Comparison of ENCODE assay signal across 14 cellular contexts in the genomic region with DNA sequence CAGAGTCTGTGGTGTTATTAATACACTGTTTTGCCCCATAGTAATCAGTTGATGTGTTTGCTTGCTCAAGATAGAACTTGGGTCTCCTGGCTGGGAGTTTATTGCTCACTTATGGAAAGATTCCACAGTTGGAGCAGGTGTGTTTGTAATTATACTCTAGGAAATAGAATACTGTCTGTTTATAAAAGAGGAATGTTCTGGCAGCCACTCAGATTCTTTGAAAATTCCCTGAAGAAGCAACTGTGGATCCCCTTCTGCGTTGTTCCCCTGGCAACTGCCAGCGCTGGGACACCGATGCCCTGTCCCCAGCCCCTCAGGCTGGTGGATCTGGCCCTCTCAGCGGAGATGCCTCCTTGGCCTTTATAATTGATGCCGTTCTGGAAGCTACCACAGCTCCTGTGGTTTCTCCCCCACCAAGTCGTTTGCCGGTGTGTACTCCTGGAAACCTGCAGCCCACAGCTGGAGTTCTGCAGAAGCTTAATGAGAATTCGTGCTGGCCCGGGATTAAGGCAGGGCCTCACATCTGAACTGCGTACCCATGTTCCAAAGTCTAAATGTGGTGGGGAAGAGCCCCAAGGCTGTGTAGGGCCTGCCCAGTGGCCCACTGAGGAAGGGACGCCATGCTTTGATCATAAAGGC.
A peak's percentile ranks its signal among the peaks of the same experiment; 100 is the strongest.
DNase-seq lines count a peak whose midpoint lies in the region; ATAC-seq and TF ChIP-seq lines count a peak whose summit lies in the region.
"Had no signal": no experiment of that assay in that cellular context is flagged by ENCODE, and none has a peak within 500 bp of the region (broad histone marks: within the 10 kb centered on the region; RNA-seq: fewer than 3 reads in every experiment).

No MANE protein-coding gene starts in this region.

- H3K4me3 Mint-ChIP-seq in activated T-helper 17 cell treated with anti-CD3 and anti-CD28 coated beads, Interleukin-2, amount 50 U/mL, for 72 hours: no peak overlapping the region
- no peak overlapping the region for H3K4me3 Mint-ChIP-seq in stimulated activated effector memory CD8-positive, alpha-beta T cell treated with anti-CD3 and anti-CD28 coated beads, Interleukin-12 subunit alpha, Interleukin-12 subunit beta, amount 100 ng/mL, for 72 hours
- no peak overlapping the region for H3K4me3 Mint-ChIP-seq in H9
- H3K4me3 Mint-ChIP-seq: activated T-cell treated with anti-CD3 and anti-CD28 coated beads, Interleukin-2, amount 50 U/mL, for 24 hours had no signal

- peak; percentile 15 for DNase-seq in NCI-H2196 (lab: John Stamatoyannopoulos, UW; ENCODE audit: unreplicated experiment)
- no peak for DNase-seq in NCI-H2196 treated with DMSO at 0.1 percent for 48 hours (lab: John Stamatoyannopoulos, UW; ENCODE audit: unreplicated experiment)
- no peak for DNase-seq in left colon
- DNase-seq in stimulated activated effector memory CD8-positive, alpha-beta T cell treated with anti-CD3 and anti-CD28 coated beads, Interleukin-12 subunit alpha, Interleukin-12 subunit beta, amount 100 ng/mL, for 72 hours (ENCODE audit: low spot score in 2 of 2): no peak
- DNase-seq in H9: no peak
- DNase-seq in activated CD4-positive, CD25-positive, alpha-beta regulatory T cell treated with anti-CD3 and anti-CD28 coated beads, Interleukin-2, amount 50 U/mL, for 72 hours: no peak
- DNase-seq: activated CD4-positive, CD25-positive, alpha-beta regulatory T cell; activated T-cell treated with anti-CD3 and anti-CD28 coated beads, Interleukin-2, amount 50 U/mL, for 24 hours; SIG-M5; stimulated activated CD4-positive, alpha-beta T cell treated with anti-CD3 and anti-CD28 coated beads, Interleukin-2, amount 100 ng/mL, for 48 hours had no signal

- no peak overlapping the region for H3K9ac ChIP-seq in H9 (ENCODE audit: extremely low read depth, insufficient read length, low read length)

- H3K79me1 ChIP-seq in H9 (ENCODE audit: insufficient read depth, low read depth, low read length, poor library complexity, severe bottlenecking): no peaks in the 10 kb centered on the region

- no peak overlapping the region for H2BK20ac ChIP-seq in H9 (ENCODE audit: low read depth, low read length, poor library complexity, severe bottlenecking)

- no peaks in the 10 kb centered on the region for H3K79me2 ChIP-seq in H9 (ENCODE audit: insufficient read depth, low read length)

- H4K5ac ChIP-seq in H9 (ENCODE audit: insufficient read length, low read depth, low read length): no peak overlapping the region

- H3K56ac ChIP-seq in H9 (ENCODE audit: insufficient read length, low read depth, low read length): no peak overlapping the region

- H2AFZ ChIP-seq in H9 (ENCODE audit: low read length): no peak overlapping the region

- no peak overlapping the region for H4K8ac ChIP-seq in H9 (replicated peaks; ENCODE audit: insufficient read length, low read depth, low read length)

- H3K27ac Mint-ChIP-seq in activated T-helper 17 cell treated with anti-CD3 and anti-CD28 coated beads, Interleukin-2, amount 50 U/mL, for 72 hours: peak overlapping the region; percentile 20
- peak overlapping the region; percentile 68 for H3K27ac Mint-ChIP-seq in stimulated activated effector memory CD8-positive, alpha-beta T cell treated with anti-CD3 and anti-CD28 coated beads, Interleukin-12 subunit alpha, Interleukin-12 subunit beta, amount 100 ng/mL, for 72 hours
- H3K27ac Mint-ChIP-seq in H9: peak overlapping the region in 1 of 3 experiments; percentile 82; a peak in 2 of 7 replicates
- H3K27ac Mint-ChIP-seq: activated T-cell treated with anti-CD3 and anti-CD28 coated beads, Interleukin-2, amount 50 U/mL, for 24 hours had no signal

- H3K23me2 ChIP-seq in H9 (ENCODE audit: insufficient read length, low read depth, low read length, poor library complexity, severe bottlenecking): no peaks in the 10 kb centered on the region

- no peak overlapping the region for H3K23ac ChIP-seq in H9 (ENCODE audit: insufficient read length, low read depth, low read length)

- no peak overlapping the region for H4K91ac ChIP-seq in H9 (ENCODE audit: insufficient read length, low read depth, low read length)

- peaks cover 28% of the 10 kb centered on the region for H3K36me3 Mint-ChIP-seq in activated T-helper 17 cell treated with anti-CD3 and anti-CD28 coated beads, Interleukin-2, amount 50 U/mL, for 72 hours (ENCODE audit: low read depth)
- peaks cover 6% of the 10 kb centered on the region for H3K36me3 Mint-ChIP-seq in stimulated activated effector memory CD8-positive, alpha-beta T cell treated with anti-CD3 and anti-CD28 coated beads, Interleukin-12 subunit alpha, Interleukin-12 subunit beta, amount 100 ng/mL, for 72 hours
- H3K36me3 Mint-ChIP-seq in H9 (ENCODE audit: insufficient read depth in 1 of 3, low read depth in 3 of 3): no peaks in the 10 kb centered on the region

- H3K4me1 ChIP-seq in H9 (ENCODE audit: insufficient read depth, low read length): no peaks in the 10 kb centered on the region; the same call in 1 of the 2 replicates

- H3K4me2 ChIP-seq in H9 (ENCODE audit: insufficient read depth, insufficient read length, low read length): no peak overlapping the region
- H3K4me2 ChIP-seq: A549 had no signal

- no peak overlapping the region for H3K27ac ChIP-seq in H9 (ENCODE audit: insufficient read length, low read depth, low read length)

- no peak overlapping the region for H2AK5ac ChIP-seq in H9 (ENCODE audit: insufficient read length, low read length)

- no peak for TF ChIP-seq CTCF in H9 (conservative IDR thresholded peaks at IDR 0.05)

- no peak overlapping the region for H3K14ac ChIP-seq in H9 (ENCODE audit: insufficient read depth, low read length)

- H3T11ph ChIP-seq in H9 (ENCODE audit: low read length): no peak overlapping the region

- no peak overlapping the region for H2BK12ac ChIP-seq in H9 (ENCODE audit: insufficient read length, low read depth, low read length)

- H3K4ac ChIP-seq in H9 (ENCODE audit: low read depth, low read length): no peak overlapping the region

- H3K18ac ChIP-seq in H9 (ENCODE audit: insufficient read length, low read depth, low read length): no peak overlapping the region

- intact Hi-C loops in left colon (cut with DNase I, micrococcal nuclease): loop anchor here in 1 of 2 donors (10.0 kb wide), 1 partner anchor 306 kb away; no protein-coding TSS in a partner anchor

- no peak for ATAC-seq in activated T-helper 17 cell treated with anti-CD3 and anti-CD28 coated beads, Interleukin-2, amount 50 U/mL, for 72 hours (replicated peaks)
- ATAC-seq in left colon (peak; percentile 29), HG02852 (IDR thresholded peaks at IDR 0.05; ENCODE audit: unreplicated experiment) (no peak)
- ATAC-seq in stimulated activated effector memory CD8-positive, alpha-beta T cell treated with anti-CD3 and anti-CD28 coated beads, Interleukin-12 subunit alpha, Interleukin-12 subunit beta, amount 100 ng/mL, for 72 hours: no peak
- ATAC-seq: A549, esophagus mucosa had no signal

- H3K27me3 ChIP-seq in H9 (ENCODE audit: insufficient read depth, low read length): no peaks in the 10 kb centered on the region

- no peaks in the 10 kb centered on the region for H3K9me3 Mint-ChIP-seq in activated T-helper 17 cell treated with anti-CD3 and anti-CD28 coated beads, Interleukin-2, amount 50 U/mL, for 72 hours
- H3K9me3 Mint-ChIP-seq in stimulated activated effector memory CD8-positive, alpha-beta T cell treated with anti-CD3 and anti-CD28 coated beads, Interleukin-12 subunit alpha, Interleukin-12 subunit beta, amount 100 ng/mL, for 72 hours: no peaks in the 10 kb centered on the region
- no peaks in the 10 kb centered on the region for H3K9me3 Mint-ChIP-seq in H9
- H3K9me3 Mint-ChIP-seq: activated T-cell treated with anti-CD3 and anti-CD28 coated beads, Interleukin-2, amount 50 U/mL, for 24 hours had no signal

- H2BK5ac ChIP-seq in H9 (ENCODE audit: insufficient read length, low read length): no peak overlapping the region

- no peaks in the 10 kb centered on the region for H4K20me1 ChIP-seq in H9 (ENCODE audit: control insufficient read depth, insufficient read depth, insufficient read length)

- no peak overlapping the region for H2BK120ac ChIP-seq in H9 (ENCODE audit: low read depth, low read length, poor library complexity, severe bottlenecking)

- H2BK15ac ChIP-seq in H9 (ENCODE audit: low read depth, low read length): no peak overlapping the region; the same call in 1 of the 2 replicates

- no CpG with 5 or more reads among the region's 11 CpGs for WGBS in H9 (ENCODE audit: extremely low coverage, insufficient read length, low lambda C conversion rate)

- peaks cover 27% of the 10 kb centered on the region for H3K4me1 Mint-ChIP-seq in activated T-helper 17 cell treated with anti-CD3 and anti-CD28 coated beads, Interleukin-2, amount 50 U/mL, for 72 hours
- H3K4me1 Mint-ChIP-seq in stimulated activated effector memory CD8-positive, alpha-beta T cell treated with anti-CD3 and anti-CD28 coated beads, Interleukin-12 subunit alpha, Interleukin-12 subunit beta, amount 100 ng/mL, for 72 hours: peaks cover 31% of the 10 kb centered on the region
- peaks cover 27 to 29% of the 10 kb centered on the region in 2 experiments for H3K4me1 Mint-ChIP-seq in H9

- no peaks in the 10 kb centered on the region for H3K27me3 Mint-ChIP-seq in activated T-helper 17 cell treated with anti-CD3 and anti-CD28 coated beads, Interleukin-2, amount 50 U/mL, for 72 hours
- H3K27me3 Mint-ChIP-seq in H9 (ENCODE audit: low read depth): no peaks in the 10 kb centered on the region
- H3K27me3 Mint-ChIP-seq: activated T-cell treated with anti-CD3 and anti-CD28 coated beads, Interleukin-2, amount 50 U/mL, for 24 hours had no signal

- H3K9me3 ChIP-seq in H9 (ENCODE audit: control insufficient read depth, low read depth, low read length): no peaks in the 10 kb centered on the region
- H3K9me3 ChIP-seq: A549 had no signal
